Comparison of ENCODE assay signal across 14 cellular contexts in genomic region chr11:62921573-62922188, GRCh38. TPM values are rescaled to one million over a fixed set of nuclear protein-coding genes. Genes with fewer than 3 reads are reported as not detected.
A peak's percentile ranks its signal among the peaks of the same experiment; 100 is the strongest.
DNase-seq lines count a peak whose midpoint lies in the region; ATAC-seq, FAIRE-seq and TF ChIP-seq lines count a peak whose summit lies in the region.
"Had no signal": no experiment of that assay in that cellular context is flagged by ENCODE, and none has a peak within 500 bp of the region (broad histone marks: within the 10 kb centered on the region; RNA-seq: fewer than 3 reads in every experiment).

No MANE protein-coding gene starts in this region.

- no peak overlapping the region for H3K27ac Mint-ChIP-seq in stimulated activated effector memory CD8-positive, alpha-beta T cell treated with anti-CD3 and anti-CD28 coated beads, Interleukin-12 subunit alpha, Interleukin-12 subunit beta, amount 100 ng/mL, for 72 hours
- H3K27ac Mint-ChIP-seq: CD8-positive, alpha-beta T cell had no signal

- peaks cover 29% of the 10 kb centered on the region for H3K27me3 ChIP-seq in cardiac muscle cell
- H3K27me3 ChIP-seq in SK-N-SH (ENCODE audit: insufficient read depth) = no peaks in the 10 kb centered on the region
- H3K27me3 ChIP-seq in layer of hippocampus (ENCODE audit: control insufficient read depth, insufficient read depth, low read length) = peaks cover 22% of the 10 kb centered on the region

- POLR2A ChIA-PET in SK-N-SH (lab: Yijun Ruan, JAX) = interaction anchor here (0.6 kb wide), 1 partner anchor 51 kb away, joined by 3 read pairs; no protein-coding TSS in a partner anchor

- H3K9me2 ChIP-seq in SK-N-SH = no peaks in the 10 kb centered on the region

- TF ChIP-seq RAD21 in SK-N-SH (IDR thresholded peaks at IDR 0.05; ENCODE audit: low read length) = no peak

- TF ChIP-seq CTCF in cardiac muscle cell (IDR thresholded peaks at IDR 0.05; ENCODE audit: low read depth, low read length) (no peak), SK-N-SH (IDR thresholded peaks at IDR 0.05) (no peak)

- TF ChIP-seq EP300 in SK-N-SH (IDR thresholded peaks at IDR 0.05; ENCODE audit: borderline replicate concordance in 1 of 2, low read depth in 1 of 2, low read length in 1 of 2) = no peak

- H3K36me3 ChIP-seq in cardiac muscle cell = no peaks in the 10 kb centered on the region
- no peaks in the 10 kb centered on the region for H3K36me3 ChIP-seq in SK-N-SH (replicated peaks in 1 of 2; ENCODE audit: control insufficient read depth in 1 of 2, insufficient read depth in 2 of 2, low read length in 1 of 2)

- no peak overlapping the region for H3K9ac ChIP-seq in SK-N-SH

- no peaks in the 10 kb centered on the region for H3K9me3 ChIP-seq in cardiac muscle cell (ENCODE audit: low read depth)
- H3K9me3 ChIP-seq in SK-N-SH = no peaks in the 10 kb centered on the region

- H3K4me3 ChIP-seq in cardiac muscle cell = no peak overlapping the region
- no peak overlapping the region for H3K4me3 ChIP-seq in SK-N-SH (ENCODE audit: low read depth in 2 of 2, low read length in 1 of 2)

- no peaks in the 10 kb centered on the region for H3K36me3 Mint-ChIP-seq in stimulated activated effector memory CD8-positive, alpha-beta T cell treated with anti-CD3 and anti-CD28 coated beads, Interleukin-12 subunit alpha, Interleukin-12 subunit beta, amount 100 ng/mL, for 72 hours
- H3K36me3 Mint-ChIP-seq: CD8-positive, alpha-beta T cell had no signal

- H3K4me1 ChIP-seq in cardiac muscle cell (ENCODE audit: low read depth) = peaks cover 41% of the 10 kb centered on the region
- peaks cover 0 to 31% of the 10 kb centered on the region in 2 experiments; a peak in 1 of 4 replicates for H3K4me1 ChIP-seq in SK-N-SH (ENCODE audit: control insufficient read depth in 1 of 2, insufficient read depth in 2 of 2, low read depth in 1 of 2, low read length in 1 of 2)

- CTCF ChIA-PET in SK-N-SH (lab: Yijun Ruan, JAX) = interaction anchor here (0.6 to 27.5 kb wide), 6 partner anchors 11 to 114 kb away, joined by 3 to 751 read pairs (median 25); no protein-coding TSS in a partner anchor

- WGBS in SK-N-SH (ENCODE audit: low lambda C conversion rate) = 45% methylated on average over 15 of the region's 19 CpGs

- peak in 1 of 2 donors; percentile 36 for DNase-seq in cardiac muscle cell (ENCODE audit: low read depth in 1 of 2, low spot score in 1 of 2)
- DNase-seq in cardiac septum (ENCODE audit: low spot score) = no peak
- DNase-seq in SK-N-SH = peak; percentile 62
- DNase-seq in urothelium cell line (ENCODE audit: low spot score) = peak; percentile 69
- DNase-seq in iPS-NIHi7 (ENCODE audit: extremely low spot score) = no peak
- DNase-seq in D341Med (ENCODE audit: low spot score) = no peak
- DNase-seq in stimulated activated effector memory CD8-positive, alpha-beta T cell treated with anti-CD3 and anti-CD28 coated beads, Interleukin-12 subunit alpha, Interleukin-12 subunit beta, amount 100 ng/mL, for 72 hours (ENCODE audit: low spot score in 2 of 2) = no peak
- DNase-seq: CD8-positive, alpha-beta T cell; KBM-7; SIG-M5; stimulated activated CD4-positive, alpha-beta T cell treated with anti-CD3 and anti-CD28 coated beads, Interleukin-15, amount 100 ng/mL, for 24 hours had no signal

- FAIRE-seq in urothelium cell line (lab: Jason Lieb, UNC) = peak; percentile 32

- H3K4me1 Mint-ChIP-seq in stimulated activated effector memory CD8-positive, alpha-beta T cell treated with anti-CD3 and anti-CD28 coated beads, Interleukin-12 subunit alpha, Interleukin-12 subunit beta, amount 100 ng/mL, for 72 hours = peaks cover 32% of the 10 kb centered on the region

- H3K79me2 ChIP-seq in SK-N-SH (ENCODE audit: insufficient read depth) = no peaks in the 10 kb centered on the region

- H4K20me1 ChIP-seq in SK-N-SH (ENCODE audit: insufficient read depth) = no peaks in the 10 kb centered on the region

- no peak overlapping the region for H3K4me3 Mint-ChIP-seq in stimulated activated effector memory CD8-positive, alpha-beta T cell treated with anti-CD3 and anti-CD28 coated beads, Interleukin-12 subunit alpha, Interleukin-12 subunit beta, amount 100 ng/mL, for 72 hours

- H3F3A ChIP-seq in SK-N-SH (replicated peaks; ENCODE audit: insufficient read depth) = no peaks in the 10 kb centered on the region

- H3K4me2 ChIP-seq in SK-N-SH = no peak overlapping the region

- ATAC-seq in stimulated activated effector memory CD8-positive, alpha-beta T cell treated with anti-CD3 and anti-CD28 coated beads, Interleukin-12 subunit alpha, Interleukin-12 subunit beta, amount 100 ng/mL, for 72 hours = no peak
- ATAC-seq: CD8-positive, alpha-beta T cell had no signal

- intact Hi-C loops in cardiac septum (cut with DNase I) = no loop called here

- no peak overlapping the region for H2AFZ ChIP-seq in SK-N-SH (ENCODE audit: low read depth)

- H3K27ac ChIP-seq in cardiac muscle cell = peak overlapping the region; percentile 78
- no peak overlapping the region for H3K27ac ChIP-seq in SK-N-SH (ENCODE audit: low read depth in 2 of 2, low read length in 1 of 2)
- H3K27ac ChIP-seq in layer of hippocampus (ENCODE audit: low read depth, low read length) = peak overlapping the region; percentile 16

- no peaks in the 10 kb centered on the region for H3K9me3 Mint-ChIP-seq in stimulated activated effector memory CD8-positive, alpha-beta T cell treated with anti-CD3 and anti-CD28 coated beads, Interleukin-12 subunit alpha, Interleukin-12 subunit beta, amount 100 ng/mL, for 72 hours
- H3K9me3 Mint-ChIP-seq: CD8-positive, alpha-beta T cell had no signal

TF ChIP-seq in SK-N-SH, 30 proteins besides CTCF, POLR2A, EP300 and RAD21:
- TF ChIP-seq TAF1 (IDR thresholded peaks at IDR 0.05; ENCODE audit: borderline replicate concordance, low read depth, low read length) = no peak
- TF ChIP-seq RCOR1 (IDR thresholded peaks at IDR 0.05; ENCODE audit: low read length) = no peak
- no peak for TF ChIP-seq MXI1 (IDR thresholded peaks at IDR 0.05; ENCODE audit: low read depth, low read length)
- no peak for TF ChIP-seq NFIC (IDR thresholded peaks at IDR 0.05; ENCODE audit: borderline replicate concordance)
- TF ChIP-seq USF1 (IDR thresholded peaks at IDR 0.05; ENCODE audit: borderline replicate concordance, low read depth) = no peak
- no peak for TF ChIP-seq SIN3A (IDR thresholded peaks at IDR 0.05; ENCODE audit: borderline replicate concordance, low read depth, low read length)

RNA-seq across cellular contexts. Expression of gene CHRM1, which starts 0.5 kb away (rescaled TPM):
- total RNA-seq in cardiac muscle cell (1.3 and 1.4 TPM in 2 replicates), cardiac septum (not detected)
- polyA plus RNA-seq in cardiac muscle cell (0.97 and 1.6 TPM in 2 replicates), SK-N-SH (2012; rRNA removed) (not detected in 2 replicates)
- polyA plus RNA-seq in SK-N-SH (2012; cell fraction: cytosol; rRNA removed) = not detected in 2 replicates
- not detected in 2 replicates for polyA plus RNA-seq in SK-N-SH (2012; cell fraction: nucleus; rRNA removed)
- total RNA-seq: CD8-positive, alpha-beta T cell; kidney epithelial cell; ureter had no signal

RNA-seq across cellular contexts. Expression of gene SLC3A2, which starts 41.0 kb away (rescaled TPM):
- 71.8 and 79.2 TPM in 2 replicates for total RNA-seq in cardiac muscle cell
- polyA plus RNA-seq in cardiac muscle cell = 93.8 and 100 TPM in 2 replicates
- 38.6 TPM for total RNA-seq in cardiac septum
- polyA plus RNA-seq in SK-N-SH (2012; rRNA removed) = 212 and 308 TPM in 2 replicates
- polyA plus RNA-seq in SK-N-SH (2012; cell fraction: cytosol; rRNA removed) = 158 and 172 TPM in 2 replicates
- 372 and 424 TPM in 2 replicates for polyA plus RNA-seq in SK-N-SH (2012; cell fraction: nucleus; rRNA removed)

Comparison
In these comparisons a context has a peak if more than half of its experiments do, and no peak if none do; other contexts are left out.
1. DNase-seq: peak in SK-N-SH (single experiment) and urothelium cell line (single experiment); none in cardiac septum (single experiment), iPS-NIHi7 (single experiment), D341Med (single experiment) and stimulated activated effector memory CD8-positive, alpha-beta T cell treated with anti-CD3 and anti-CD28 coated beads, Interleukin-12 subunit alpha, Interleukin-12 subunit beta, amount 100 ng/mL, for 72 hours (0 of 2).
2. H3K27ac ChIP-seq: peak in cardiac muscle cell (single experiment) and layer of hippocampus (single experiment); none in SK-N-SH (0 of 2).